Comparison of ENCODE assay signal across 1 cellular context in genomic region chr1:34865981-34866761, GRCh38.
TF ChIP-seq lines count a peak whose summit lies in the region.

No MANE protein-coding gene starts in this region.

TF ChIP-seq in HepG2, 621 proteins besides CTCF, POLR2A, EP300 and RAD21 (continued from another document and continues in another):
- TF ChIP-seq GMEB1 (CRISPR knock-in tag; IDR thresholded peaks at IDR 0.05; ENCODE audit: borderline replicate concordance): no peak
- TF ChIP-seq ZNF318 (CRISPR knock-in tag; IDR thresholded peaks at IDR 0.05): no peak
- no peak for TF ChIP-seq NFE2L1 (CRISPR knock-in tag; IDR thresholded peaks at IDR 0.05; ENCODE audit: borderline replicate concordance)
- no peak for TF ChIP-seq ZNF75D (CRISPR knock-in tag; IDR thresholded peaks at IDR 0.05; ENCODE audit: borderline replicate concordance)
- no peak for TF ChIP-seq SRSF9 (IDR thresholded peaks at IDR 0.05; ENCODE audit: borderline replicate concordance, insufficient read depth, low read depth, low read length, poor library complexity, severe bottlenecking)
- no peak for TF ChIP-seq TMF1 (CRISPR knock-in tag; IDR thresholded peaks at IDR 0.05; ENCODE audit: low read depth)
- TF ChIP-seq ATF6 (CRISPR knock-in tag; conservative IDR thresholded peaks at IDR 0.05): no peak
- 0 out of 2 replicates have a peak, but pooled peaks have one; percentile 16 for TF ChIP-seq ZNF274 (CRISPR knock-in tag; IDR thresholded peaks at IDR 0.05)
- no peak for TF ChIP-seq ZNF672 (CRISPR knock-in tag; IDR thresholded peaks at IDR 0.05)
- TF ChIP-seq TBL1XR1 (IDR thresholded peaks at IDR 0.05; ENCODE audit: borderline replicate concordance, low read length, partially characterized antibody): no peak
- no peak for TF ChIP-seq TRIM24 (CRISPR knock-in tag; IDR thresholded peaks at IDR 0.05)
- TF ChIP-seq HMGA1 (CRISPR knock-in tag; conservative IDR thresholded peaks at IDR 0.05): no peak
- no peak for TF ChIP-seq ZNF337 (CRISPR knock-in tag; IDR thresholded peaks at IDR 0.05; ENCODE audit: borderline replicate concordance, low read depth)
- TF ChIP-seq ZNF589 (CRISPR knock-in tag; conservative IDR thresholded peaks at IDR 0.05): no peak
- TF ChIP-seq HNRNPH1 (optimal IDR thresholded peaks at IDR 0.05; ENCODE audit: low read depth, low read length): no peak
- TF ChIP-seq ZNF17 (CRISPR knock-in tag; IDR thresholded peaks at IDR 0.05): no peak
- no peak for TF ChIP-seq DRAP1 (CRISPR knock-in tag; IDR thresholded peaks at IDR 0.05)
- TF ChIP-seq ESRRA (CRISPR knock-in tag; IDR thresholded peaks at IDR 0.05; ENCODE audit: low read depth): peak; percentile 91
- TF ChIP-seq ZNF652 (CRISPR knock-in tag; IDR thresholded peaks at IDR 0.05; ENCODE audit: borderline replicate concordance, low read depth): no peak
- no peak for TF ChIP-seq IKZF1 (IDR thresholded peaks at IDR 0.05)
- peak; percentile 39; the same call in 1 of the 2 replicates for TF ChIP-seq ERF (CRISPR knock-in tag; IDR thresholded peaks at IDR 0.05)
- TF ChIP-seq ZNF292 (CRISPR knock-in tag; IDR thresholded peaks at IDR 0.05; ENCODE audit: borderline replicate concordance, low read depth): no peak
- no peak for TF ChIP-seq HMG20B (CRISPR knock-in tag; conservative IDR thresholded peaks at IDR 0.05)
- 0 out of 2 replicates have a peak, but pooled peaks have one; percentile 23 for TF ChIP-seq ISL2 (CRISPR knock-in tag; IDR thresholded peaks at IDR 0.05)
- TF ChIP-seq PATZ1 (CRISPR knock-in tag; IDR thresholded peaks at IDR 0.05): peak; percentile 41; the same call in 1 of the 2 replicates
- TF ChIP-seq ZBTB1 (CRISPR knock-in tag; IDR thresholded peaks at IDR 0.05; ENCODE audit: borderline replicate concordance): no peak
- TF ChIP-seq CCAR2 (optimal IDR thresholded peaks at IDR 0.05; ENCODE audit: low read depth, low read length): no peak
- TF ChIP-seq AFF4 (CRISPR knock-in tag; IDR thresholded peaks at IDR 0.05): no peak
- TF ChIP-seq ZBTB33 (CRISPR knock-in tag; IDR thresholded peaks at IDR 0.05): peak; percentile 91
- TF ChIP-seq RNF219 (CRISPR knock-in tag; IDR thresholded peaks at IDR 0.05): no peak
- TF ChIP-seq CENPT (CRISPR knock-in tag; IDR thresholded peaks at IDR 0.05; ENCODE audit: low read depth): no peak
- no peak for TF ChIP-seq NAIF1 (CRISPR knock-in tag; IDR thresholded peaks at IDR 0.05; ENCODE audit: borderline replicate concordance)
- TF ChIP-seq SOX5 (CRISPR knock-in tag; IDR thresholded peaks at IDR 0.05; ENCODE audit: borderline replicate concordance): no peak
